ENCODE assay signal across 8 cellular contexts in the genomic region with DNA sequence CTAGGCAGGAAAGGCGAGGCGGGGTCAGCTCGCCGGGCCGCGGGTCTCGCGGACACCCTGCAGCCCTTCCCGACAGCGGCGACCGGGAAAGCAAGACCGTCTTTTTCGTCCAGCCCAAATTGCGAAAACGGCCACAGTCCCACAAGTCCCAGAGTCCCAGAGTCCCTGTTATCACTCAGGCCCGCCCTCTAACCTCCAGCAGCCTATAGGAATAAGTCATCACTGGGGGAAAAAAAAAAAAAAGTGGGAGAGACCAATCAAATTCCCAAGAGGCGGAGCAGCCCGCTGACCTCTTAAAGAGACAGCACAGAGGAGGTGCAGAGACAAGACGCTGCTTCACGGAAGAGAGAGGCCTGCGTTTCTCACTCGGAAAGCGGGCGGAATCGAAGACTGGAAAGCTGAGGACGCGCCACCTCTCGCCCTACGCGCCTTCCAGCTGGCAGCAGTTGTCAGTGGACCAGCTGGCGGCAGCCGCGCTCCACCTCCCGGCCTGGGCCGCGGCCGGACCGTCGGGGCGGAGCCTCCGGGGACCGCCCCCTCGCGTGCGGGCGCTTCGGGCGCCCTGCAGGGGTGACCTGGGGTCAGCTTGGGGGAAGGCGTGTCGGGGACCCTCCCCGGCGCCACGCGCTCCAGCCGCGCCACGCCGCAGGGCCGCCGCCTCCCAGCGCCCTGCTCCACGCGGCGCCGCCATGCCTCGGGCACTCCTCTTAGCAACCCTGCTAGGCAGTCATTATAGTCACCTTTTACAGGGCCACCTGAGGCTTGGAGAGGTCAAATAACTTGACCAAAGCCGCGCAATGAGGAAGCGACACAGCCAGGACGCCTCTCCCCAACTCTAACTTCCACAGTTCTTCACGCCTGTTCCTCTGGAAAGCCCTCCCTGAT. TPM values are rescaled to one million over a fixed set of nuclear protein-coding genes. Genes with fewer than 3 reads are reported as not detected.
A peak's percentile ranks its signal among the peaks of the same experiment; 100 is the strongest.
DNase-seq lines count a peak whose midpoint lies in the region; ATAC-seq, FAIRE-seq and TF ChIP-seq lines count a peak whose summit lies in the region.

TSS of gene TPRA1 (minus strand) at position 141 of the 885 bp plus-strand sequence. CDS start 10,587 bp downstream, outside the sequence.

- H3K4me3 ChIP-seq in WI38 (ENCODE audit: low read depth, low read length) (peak within 1 kb of the TSS; percentile 90), bronchial epithelial cell (ENCODE audit: low read depth, low read length) (peak within 1 kb of the TSS; percentile 76), smooth muscle cell (peak within 1 kb of the TSS; percentile 90)

- TF ChIP-seq CTCF in WI38 (IDR thresholded peaks at IDR 0.05; ENCODE audit: low read depth, low read length) (0 out of 2 replicates have a peak, but pooled peaks have one; percentile 15), bronchial epithelial cell (IDR thresholded peaks at IDR 0.05; ENCODE audit: insufficient read depth, low read length, severe bottlenecking) (peak; percentile 29), smooth muscle cell (IDR thresholded peaks at IDR 0.05; ENCODE audit: borderline replicate concordance, insufficient read depth, poor library complexity, severe bottlenecking) (peak; percentile 13)

- peak within 1 kb of the TSS; percentile 80 for H3K9ac ChIP-seq in smooth muscle cell (ENCODE audit: low read depth)

- no peaks in the 10 kb centered on the region for H3K27me3 ChIP-seq in bronchial epithelial cell (ENCODE audit: control insufficient read depth, insufficient read depth, low read length)
- no peaks in the 10 kb centered on the region for H3K27me3 ChIP-seq in smooth muscle cell (ENCODE audit: low read depth)

- peak within 1 kb of the TSS; percentile 77 for H2AFZ ChIP-seq in smooth muscle cell (ENCODE audit: low read depth)

- H3K9me3 ChIP-seq in smooth muscle cell (replicated peaks; ENCODE audit: low read depth): no peaks in the 10 kb centered on the region

- peak within 1 kb of the TSS; percentile 85 for H3K27ac ChIP-seq in smooth muscle cell (ENCODE audit: low read depth)

- H3K4me2 ChIP-seq in smooth muscle cell: peak within 1 kb of the TSS; percentile 87

- peaks cover 43% of the 10 kb centered on the region for H3K79me2 ChIP-seq in smooth muscle cell (ENCODE audit: low read depth)

- ATAC-seq in GM18873 (IDR thresholded peaks at IDR 0.05; ENCODE audit: low FRiP score, unreplicated experiment): peak; percentile 70
- ATAC-seq in HG03139 (IDR thresholded peaks at IDR 0.05; ENCODE audit: unreplicated experiment): peak; percentile 53

- no peaks in the 10 kb centered on the region for H3K36me3 ChIP-seq in bronchial epithelial cell (ENCODE audit: control insufficient read depth, insufficient read depth, low read length)
- no peaks in the 10 kb centered on the region for H3K36me3 ChIP-seq in smooth muscle cell (ENCODE audit: low read depth)

- H3F3A ChIP-seq in smooth muscle cell (ENCODE audit: low read depth): no peaks in the 10 kb centered on the region

- peak; percentile 98 for DNase-seq in AG08396 (ENCODE audit: low spot score)
- peak; percentile 98 for DNase-seq in NCI-H2196 treated with DMSO at 0.1 percent for 48 hours (lab: John Stamatoyannopoulos, UW; ENCODE audit: unreplicated experiment)
- DNase-seq in bronchial epithelial cell (ENCODE audit: low read depth): peak; percentile 94
- peak; percentile 95 for DNase-seq in iPS-NIHi7 (ENCODE audit: extremely low spot score)
- DNase-seq in smooth muscle cell (lab: John Stamatoyannopoulos, UW; ENCODE audit: unreplicated experiment): peak; percentile 86

- H3K4me1 ChIP-seq in smooth muscle cell (ENCODE audit: low read depth): peaks cover 14% of the 10 kb centered on the region

- WGBS in smooth muscle cell (ENCODE audit: low lambda C conversion rate): under 1% methylated on average over 46 of the region's 72 CpGs

- peak; percentile 13 for FAIRE-seq in bronchial epithelial cell (lab: Jason Lieb, UNC)

- peaks cover 41% of the 10 kb centered on the region for H4K20me1 ChIP-seq in smooth muscle cell (ENCODE audit: low read depth)

RNA-seq across cellular contexts. Expression of gene TPRA1, which starts in this region (rescaled TPM):
- total RNA-seq in bronchial epithelial cell: 27.5 and 38.4 TPM in 2 replicates
- total RNA-seq in smooth muscle cell: 21.6 and 25.9 TPM in 2 replicates
- 33.0 and 43.5 TPM in 2 replicates for polyA plus RNA-seq in smooth muscle cell

Comparison
In these comparisons a context has a peak if more than half of its experiments do, and no peak if none do; other contexts are left out.
1. Peak in every context shown above with its lines: DNase-seq, ATAC-seq, H3K4me3 ChIP-seq and H3K27ac ChIP-seq.